19 cellular contexts compared by ENCODE assay signal in genomic region chr9:129254566-129255287, GRCh38.
A peak's percentile ranks its signal among the peaks of the same experiment; 100 is the strongest.
DNase-seq lines count a peak whose midpoint lies in the region; ATAC-seq and TF ChIP-seq lines count a peak whose summit lies in the region.
"Had no signal": no experiment of that assay in that cellular context is flagged by ENCODE, and none has a peak within 500 bp of the region (broad histone marks: within the 10 kb centered on the region; RNA-seq: fewer than 3 reads in every experiment).

No MANE protein-coding gene starts in this region.

- CTCF ChIA-PET in OCI-LY7 (lab: Charles Lee; ENCODE audit: unreplicated experiment), result no interaction called here

- no peaks in the 10 kb centered on the region for H3K9me2 ChIP-seq in OCI-LY7 (ENCODE audit: insufficient read depth, low read length)

- H3K4me1 ChIP-seq in OCI-LY7 (ENCODE audit: insufficient read depth, low read length, poor library complexity, severe bottlenecking) (peaks cover 36% of the 10 kb centered on the region), lower lobe of right lung (peaks cover 14% of the 10 kb centered on the region), prostate gland (replicated peaks) (no peaks in the 10 kb centered on the region)
- H3K4me1 ChIP-seq: SJCRH30 had no signal

- intact Hi-C loops in OCI-LY7 (cut with micrococcal nuclease; ENCODE audit: unreplicated experiment), result no loop called here
- intact Hi-C loops in lower lobe of right lung (cut with DNase I), result no loop called here
- intact Hi-C loops in prostate gland (cut with DNase I), result no loop called here

- H3K36me3 ChIP-seq in OCI-LY7 (ENCODE audit: insufficient read depth, low read length) (no peaks in the 10 kb centered on the region), lower lobe of right lung (no peaks in the 10 kb centered on the region), prostate gland (no peaks in the 10 kb centered on the region)
- H3K36me3 ChIP-seq: SJCRH30, upper lobe of left lung had no signal

- H3K79me2 ChIP-seq in OCI-LY7 (ENCODE audit: insufficient read depth, low read depth, low read length), result no peaks in the 10 kb centered on the region

- DNase-seq in OCI-LY7 (ENCODE audit: low spot score) (no peak), caudate nucleus (lab: John Stamatoyannopoulos, UW) (no peak), lower lobe of right lung (peak; percentile 14), LoVo (ENCODE audit: low spot score) (no peak), prostate gland (ENCODE audit: low spot score) (no peak)
- DNase-seq: activated CD4-positive, alpha-beta T cell treated with anti-CD3 and anti-CD28 coated beads for 4 hours; CD4-positive, alpha-beta memory T cell; DMS 273 treated with DMSO at 0.1 percent for 48 hours; immature natural killer cell; IMR-90; NCI-H1417; NCI-H446; SJCRH30; stimulated activated CD4-positive, alpha-beta T cell treated with anti-CD3 and anti-CD28 coated beads, Interleukin-4, amount 100 ng/mL, for 4 hours; T-helper 1 cell had no signal

- no peak for ATAC-seq in lower lobe of right lung
- ATAC-seq in HG03571 (IDR thresholded peaks at IDR 0.05; ENCODE audit: unreplicated experiment), result no peak
- ATAC-seq: mucosa of descending colon had no signal

- H3K4me2 ChIP-seq in OCI-LY7 (ENCODE audit: low read length), result no peak overlapping the region

- H3K27me3 ChIP-seq in lower lobe of right lung (ENCODE audit: low read depth) (peaks cover 30% of the 10 kb centered on the region), prostate gland (replicated peaks; ENCODE audit: insufficient read depth) (no peaks in the 10 kb centered on the region)

- no peak overlapping the region for H3K4me3 ChIP-seq in OCI-LY7 (ENCODE audit: low read depth, low read length, poor library complexity, severe bottlenecking)
- no peak overlapping the region for H3K4me3 ChIP-seq in lower lobe of right lung
- no peak overlapping the region for H3K4me3 ChIP-seq in prostate gland
- H3K4me3 ChIP-seq: mucosa of descending colon, SJCRH30, upper lobe of left lung had no signal

- H2AFZ ChIP-seq in OCI-LY7 (ENCODE audit: low read length), result peak overlapping the region; percentile 51; the same call in 1 of the 2 replicates

- no peaks in the 10 kb centered on the region for H4K20me1 ChIP-seq in OCI-LY7 (ENCODE audit: insufficient read depth, low read length)

- 84% methylated on average over 9 of the region's 9 CpGs for WGBS in prostate gland

- TF ChIP-seq CTCF in OCI-LY7 (conservative IDR thresholded peaks at IDR 0.05; ENCODE audit: low read length), result no peak
- no peak for TF ChIP-seq CTCF in lower lobe of right lung (IDR thresholded peaks at IDR 0.05)
- TF ChIP-seq CTCF in prostate gland (IDR thresholded peaks at IDR 0.05), result no peak

- H3K9me3 ChIP-seq in OCI-LY7 (ENCODE audit: low read length) (no peaks in the 10 kb centered on the region), lower lobe of right lung (no peaks in the 10 kb centered on the region), prostate gland (no peaks in the 10 kb centered on the region)
- H3K9me3 ChIP-seq: mucosa of descending colon, SJCRH30, upper lobe of left lung had no signal

- TF ChIP-seq POLR2A in prostate gland (IDR thresholded peaks at IDR 0.05), result no peak

- no TSS peak for BruUV-seq in OCI-LY7 (replicated peaks; lab: Mats Ljungman, UMichigan)

- H3K27ac ChIP-seq in OCI-LY7 (ENCODE audit: low read depth, low read length, poor library complexity, severe bottlenecking) (no peak overlapping the region), caudate nucleus (ENCODE audit: low read depth, low read length) (peak overlapping the region; percentile 6), lower lobe of right lung (no peak overlapping the region), temporal lobe (ENCODE audit: low read depth, low read length) (peak overlapping the region; percentile 96), prostate gland (no peak overlapping the region)
- H3K27ac ChIP-seq: SJCRH30, upper lobe of left lung had no signal

- POLR2A ChIA-PET in OCI-LY7 (lab: Charles Lee), result no interaction called here

Comparison
In these comparisons a context has a peak if more than half of its experiments do, and no peak if none do; other contexts are left out.
1. H3K27ac ChIP-seq: peak in caudate nucleus (single experiment) and temporal lobe (single experiment); none in OCI-LY7 (single experiment), lower lobe of right lung (single experiment) and prostate gland (0 of 2).